ENCODE assay signal across 26 cellular contexts in genomic region chr16:3468501-3468900, GRCh38. TPM values are rescaled to one million over a fixed set of nuclear protein-coding genes. Genes with fewer than 3 reads are reported as not detected.
DNase-seq lines count a peak whose midpoint lies in the region; ATAC-seq lines count a peak whose summit lies in the region.
"Had no signal": no experiment of that assay in that cellular context is flagged by ENCODE, and none has a peak within 500 bp of the region (broad histone marks: within the 10 kb centered on the region; RNA-seq: fewer than 3 reads in every experiment).

No MANE protein-coding gene starts in this region.

- no peak overlapping the region for H3K4me3 ChIP-seq in CD4-positive, CD25-positive, alpha-beta regulatory T cell (ENCODE audit: low read depth, low read length)
- H3K4me3 ChIP-seq: coronary artery, GM23248, left lung, right lobe of liver, tibial nerve had no signal

- no peaks in the 10 kb centered on the region for H3K9me3 ChIP-seq in CD4-positive, CD25-positive, alpha-beta regulatory T cell (ENCODE audit: control insufficient read depth in 2 of 2, low read length in 2 of 2)
- H3K9me3 ChIP-seq: left lung, right lobe of liver, tibial nerve had no signal

- H3K36me3 Mint-ChIP-seq in CD4-positive, CD25-positive, alpha-beta regulatory T cell = peaks cover 24% of the 10 kb centered on the region
- peaks cover 29% of the 10 kb centered on the region for H3K36me3 Mint-ChIP-seq in effector memory CD8-positive, alpha-beta T cell (ENCODE audit: insufficient read depth)
- peaks cover 0 to 37% (median 4%) of the 10 kb centered on the region in 3 donors for H3K36me3 Mint-ChIP-seq in naive thymus-derived CD8-positive, alpha-beta T cell

- POLR2A ChIA-PET in naive thymus-derived CD8-positive, alpha-beta T cell (lab: Charles Lee) = no interaction called here

- H3K9me3 Mint-ChIP-seq in CD4-positive, CD25-positive, alpha-beta regulatory T cell = no peaks in the 10 kb centered on the region
- H3K9me3 Mint-ChIP-seq in effector memory CD8-positive, alpha-beta T cell = no peaks in the 10 kb centered on the region
- H3K9me3 Mint-ChIP-seq in naive thymus-derived CD8-positive, alpha-beta T cell = no peaks in the 10 kb centered on the region
- H3K9me3 Mint-ChIP-seq: activated T-helper 1 cell treated with anti-CD3 and anti-CD28 coated beads, Interleukin-12 subunit alpha, Interleukin-12 subunit beta, Interleukin-2, Interleukin-4 antibody, amounts not matched to agents 30 ng/mL and 10 ng/mL and 1 ng/mL, durations not matched to agents 14 hours and 24 hours and 36 hours; T-helper 1 cell treated with Interleukin-12 subunit alpha and Interleukin-12 subunit beta and Interleukin-4 antibody, amounts not matched to agents 30 μg/mL and 1 μg/mL, for 36 hours had no signal

- DNase-seq in CD4-positive, CD25-positive, alpha-beta regulatory T cell = no peak
- peak; percentile 79 for DNase-seq in ELF-1 (ENCODE audit: low read depth, low spot score)
- no peak for DNase-seq in effector memory CD8-positive, alpha-beta T cell
- DNase-seq in naive thymus-derived CD8-positive, alpha-beta T cell = peak in 1 of 10 donors; percentile 24
- no peak for DNase-seq in KG1 (lab: John Stamatoyannopoulos, UW)
- DNase-seq in DMS153 treated with DMSO at 0.1 percent for 48 hours (lab: John Stamatoyannopoulos, UW; ENCODE audit: unreplicated experiment) = no peak
- DNase-seq: brain microvascular endothelial cell; Calu3; foreskin keratinocyte; left lung; NCI-H1105; NCI-H82; occipital lobe; right lobe of liver; SIG-M5; stimulated activated naive CD4-positive, alpha-beta T cell had no signal

- no peak for ATAC-seq in CD4-positive, CD25-positive, alpha-beta regulatory T cell (ENCODE audit: low read depth in 2 of 2)
- ATAC-seq in effector memory CD8-positive, alpha-beta T cell (replicated peaks) = no peak
- ATAC-seq in naive thymus-derived CD8-positive, alpha-beta T cell = no peak
- ATAC-seq in GM18498 (IDR thresholded peaks at IDR 0.05; ENCODE audit: unreplicated experiment) = no peak
- ATAC-seq in HG03280 (IDR thresholded peaks at IDR 0.05; ENCODE audit: unreplicated experiment) = no peak
- ATAC-seq: left lung, right lobe of liver had no signal

- peak overlapping the region in 1 of 4 donors; percentile 25 for H3K4me3 Mint-ChIP-seq in CD4-positive, CD25-positive, alpha-beta regulatory T cell
- peak overlapping the region in 1 of 2 donors; percentile 5 for H3K4me3 Mint-ChIP-seq in effector memory CD8-positive, alpha-beta T cell
- peak overlapping the region in 3 of 10 donors; percentile 10 to 57 (median 18) for H3K4me3 Mint-ChIP-seq in naive thymus-derived CD8-positive, alpha-beta T cell
- H3K4me3 Mint-ChIP-seq: activated T-helper 1 cell treated with anti-CD3 and anti-CD28 coated beads, Interleukin-12 subunit alpha, Interleukin-12 subunit beta, Interleukin-2, Interleukin-4 antibody, amounts not matched to agents 30 ng/mL and 10 ng/mL and 1 ng/mL, durations not matched to agents 14 hours and 24 hours and 36 hours; T-helper 1 cell treated with Interleukin-12 subunit alpha and Interleukin-12 subunit beta and Interleukin-4 antibody, amounts not matched to agents 30 μg/mL and 1 μg/mL, for 36 hours had no signal

- peaks cover 39% of the 10 kb centered on the region for H3K36me3 ChIP-seq in CD4-positive, CD25-positive, alpha-beta regulatory T cell (ENCODE audit: control insufficient read depth, insufficient read depth, low read length)

- H3K27me3 Mint-ChIP-seq in CD4-positive, CD25-positive, alpha-beta regulatory T cell = no peaks in the 10 kb centered on the region
- H3K27me3 Mint-ChIP-seq in effector memory CD8-positive, alpha-beta T cell = no peaks in the 10 kb centered on the region
- no peaks in the 10 kb centered on the region for H3K27me3 Mint-ChIP-seq in naive thymus-derived CD8-positive, alpha-beta T cell

- H3K4me1 Mint-ChIP-seq in CD4-positive, CD25-positive, alpha-beta regulatory T cell = peaks cover 15 to 77% (median 37%) of the 10 kb centered on the region in 4 donors
- peaks cover 46 to 61% of the 10 kb centered on the region in 2 donors for H3K4me1 Mint-ChIP-seq in effector memory CD8-positive, alpha-beta T cell (ENCODE audit: low read depth in 2 of 2)
- peaks cover 35 to 87% (median 70%) of the 10 kb centered on the region in 4 donors for H3K4me1 Mint-ChIP-seq in naive thymus-derived CD8-positive, alpha-beta T cell

- no peak overlapping the region for H3K27ac ChIP-seq in CD4-positive, CD25-positive, alpha-beta regulatory T cell (ENCODE audit: insufficient read depth, low read length, poor library complexity, severe bottlenecking)
- H3K27ac ChIP-seq: brain microvascular endothelial cell, coronary artery, foreskin keratinocyte, GM23248, left lung, right lobe of liver, tibial nerve, VCaP had no signal

- H3K27me3 ChIP-seq in CD4-positive, CD25-positive, alpha-beta regulatory T cell (ENCODE audit: control insufficient read depth, insufficient read depth, low read length) = no peaks in the 10 kb centered on the region
- H3K27me3 ChIP-seq: brain microvascular endothelial cell, foreskin keratinocyte, left lung, right lobe of liver, tibial nerve had no signal

- peak overlapping the region in 2 of 3 donors; percentile 20 to 31 for H3K27ac Mint-ChIP-seq in CD4-positive, CD25-positive, alpha-beta regulatory T cell
- H3K27ac Mint-ChIP-seq in effector memory CD8-positive, alpha-beta T cell = peak overlapping the region; percentile 72 to 94
- H3K27ac Mint-ChIP-seq in naive thymus-derived CD8-positive, alpha-beta T cell = peak overlapping the region in 7 of 10 donors; percentile 7 to 93 (median 76)
- H3K27ac Mint-ChIP-seq: activated T-helper 1 cell treated with anti-CD3 and anti-CD28 coated beads, Interleukin-12 subunit alpha, Interleukin-12 subunit beta, Interleukin-2, Interleukin-4 antibody, amounts not matched to agents 30 ng/mL and 10 ng/mL and 1 ng/mL, durations not matched to agents 14 hours and 24 hours and 36 hours; T-helper 1 cell treated with Interleukin-12 subunit alpha and Interleukin-12 subunit beta and Interleukin-4 antibody, amounts not matched to agents 30 μg/mL and 1 μg/mL, for 36 hours had no signal

- peaks cover 9% of the 10 kb centered on the region for H3K4me1 ChIP-seq in CD4-positive, CD25-positive, alpha-beta regulatory T cell (ENCODE audit: control insufficient read depth, insufficient read depth, low read length, poor library complexity, severe bottlenecking)
- H3K4me1 ChIP-seq: foreskin keratinocyte had no signal

RNA-seq across cellular contexts. Expression of gene NAA60, which starts 25.0 kb away (rescaled TPM):
- total RNA-seq in CD4-positive, CD25-positive, alpha-beta regulatory T cell = 48.9 TPM
- polyA plus RNA-seq in CD4-positive, CD25-positive, alpha-beta regulatory T cell = 10 to 100 TPM; 38.8 to 50.0 (median 43.8) TPM
- total RNA-seq in naive thymus-derived CD8-positive, alpha-beta T cell = 10 to 100 TPM; 68.5 to 74.4 TPM
- polyA plus RNA-seq in naive thymus-derived CD8-positive, alpha-beta T cell = 10 to 100 TPM; 36.9 to 56.1 (median 44.4) TPM

RNA-seq across cellular contexts. Expression of gene ZNF597, which starts 25.2 kb away (rescaled TPM):
- total RNA-seq in CD4-positive, CD25-positive, alpha-beta regulatory T cell = 4.7 TPM
- 1 to 10 TPM; 1.5 to 2.3 (median 1.9) TPM for polyA plus RNA-seq in CD4-positive, CD25-positive, alpha-beta regulatory T cell
- total RNA-seq in naive thymus-derived CD8-positive, alpha-beta T cell = 1 to 10 TPM; 5.7 to 5.8 TPM
- polyA plus RNA-seq in naive thymus-derived CD8-positive, alpha-beta T cell = 1 to 10 TPM; 1.1 to 2.3 (median 1.9) TPM

RNA-seq across cellular contexts. Expression of gene C16orf90, which starts 26.8 kb away (rescaled TPM):
- not detected for total RNA-seq in CD4-positive, CD25-positive, alpha-beta regulatory T cell
- polyA plus RNA-seq in CD4-positive, CD25-positive, alpha-beta regulatory T cell = not detected
- total RNA-seq in naive thymus-derived CD8-positive, alpha-beta T cell = not detected
- polyA plus RNA-seq in naive thymus-derived CD8-positive, alpha-beta T cell = under 1 TPM in 1 of 3 donors, not detected in 2; 0.26 TPM
- total RNA-seq: activated T-helper 1 cell treated with anti-CD3 and anti-CD28 coated beads, Interleukin-12 subunit alpha, Interleukin-12 subunit beta, Interleukin-2, Interleukin-4 antibody, amounts not matched to agents 30 ng/mL and 10 ng/mL and 1 ng/mL, durations not matched to agents 14 hours and 24 hours and 36 hours; Calu3; foreskin keratinocyte; GM23248; HT1080; left lung; mononuclear cell; occipital lobe; right lobe of liver; tibial nerve had no signal
- polyA plus RNA-seq: foreskin keratinocyte, GM23248 had no signal

RNA-seq across cellular contexts. Expression of gene CLUAP1, which starts 32.3 kb away (rescaled TPM):
- total RNA-seq in CD4-positive, CD25-positive, alpha-beta regulatory T cell = 11.3 TPM
- polyA plus RNA-seq in CD4-positive, CD25-positive, alpha-beta regulatory T cell = 10 to 100 TPM; 20.6 to 35.1 (median 21.3) TPM
- 10 to 100 TPM; 26.4 to 28.3 TPM for total RNA-seq in naive thymus-derived CD8-positive, alpha-beta T cell
- polyA plus RNA-seq in naive thymus-derived CD8-positive, alpha-beta T cell = 10 to 100 TPM; 37.6 to 43.1 (median 38.1) TPM

Comparison
In these comparisons a context has a peak if more than half of its experiments do, and no peak if none do; other contexts are left out.
1. H3K27ac Mint-ChIP-seq: peak in every context shown above with its lines; median percentile 83 in effector memory CD8-positive, alpha-beta T cell; 76 in naive thymus-derived CD8-positive, alpha-beta T cell; 26 in CD4-positive, CD25-positive, alpha-beta regulatory T cell.